Comparison of ENCODE assay signal across 22 cellular contexts in genomic region chr19:1461862-1462261, GRCh38. TPM values are rescaled to one million over a fixed set of nuclear protein-coding genes. Genes with fewer than 3 reads are reported as not detected.
DNase-seq lines count a peak whose midpoint lies in the region; ATAC-seq and TF ChIP-seq lines count a peak whose summit lies in the region.
"Had no signal": no experiment of that assay in that cellular context is flagged by ENCODE, and none has a peak within 500 bp of the region (broad histone marks: within the 10 kb centered on the region; RNA-seq: fewer than 3 reads in every experiment).

No MANE protein-coding gene starts in this region.

- no peak overlapping the region for H3K4me3 ChIP-seq in left ventricle myocardium inferior
- H3K4me3 ChIP-seq: A549; BLaER1 treated with 17β-estradiol and CSF1 and Interleukin-3, amounts not matched to agents 10 nM and 100 nM had no signal

- no peak overlapping the region for H3K4me3 Mint-ChIP-seq in activated naive CD8-positive, alpha-beta T cell treated with anti-CD3 and anti-CD28 coated beads, Interleukin-2, amount 50 U/mL, for 24 hours
- H3K4me3 Mint-ChIP-seq: CD14-positive monocyte; CD4-positive, alpha-beta T cell; CD8-positive, alpha-beta memory T cell had no signal

- CTCF ChIA-PET in RWPE1 (lab: Yijun Ruan, JAX): no interaction called here

- peaks cover 23% of the 10 kb centered on the region for H3K4me1 ChIP-seq in left ventricle myocardium inferior
- H3K4me1 ChIP-seq: A549, BE2C had no signal

- POLR2A ChIA-PET in RWPE1 (lab: Yijun Ruan, JAX; ENCODE audit: low non-redundant PET): no interaction called here

- peaks cover 19% of the 10 kb centered on the region for H3K27me3 Mint-ChIP-seq in activated naive CD8-positive, alpha-beta T cell treated with anti-CD3 and anti-CD28 coated beads, Interleukin-2, amount 50 U/mL, for 24 hours

- peaks cover 13% of the 10 kb centered on the region for H3K36me3 ChIP-seq in left ventricle myocardium inferior

- TF ChIP-seq CTCF in left ventricle myocardium inferior (IDR thresholded peaks at IDR 0.05; ENCODE audit: borderline replicate concordance) (no peak), RWPE1 (conservative IDR thresholded peaks at IDR 0.05; ENCODE audit: low read depth) (no peak)

- no peaks in the 10 kb centered on the region for H3K9me3 Mint-ChIP-seq in activated naive CD8-positive, alpha-beta T cell treated with anti-CD3 and anti-CD28 coated beads, Interleukin-2, amount 50 U/mL, for 24 hours
- H3K9me3 Mint-ChIP-seq: CD4-positive, alpha-beta T cell; CD8-positive, alpha-beta memory T cell had no signal

- H3K4me1 Mint-ChIP-seq in activated naive CD8-positive, alpha-beta T cell treated with anti-CD3 and anti-CD28 coated beads, Interleukin-2, amount 50 U/mL, for 24 hours: no peaks in the 10 kb centered on the region

- no peaks in the 10 kb centered on the region for H3K9me3 ChIP-seq in left ventricle myocardium inferior (replicated peaks)
- H3K9me3 ChIP-seq: A549; BE2C; BLaER1 treated with 17β-estradiol and CSF1 and Interleukin-3, amounts not matched to agents 10 nM and 100 nM had no signal

- DNase-seq in Right ventricle myocardium inferior (ENCODE audit: missing footprints) (peak; percentile 48), left ventricle myocardium inferior (no peak), RWPE1 (ENCODE audit: low spot score) (no peak), cerebellar cortex (ENCODE audit: low spot score) (peak; percentile 65), anterior cingulate cortex (lab: John Stamatoyannopoulos, UW) (no peak)
- DNase-seq in activated naive CD8-positive, alpha-beta T cell treated with anti-CD3 and anti-CD28 coated beads, Interleukin-2, amount 50 U/mL, for 24 hours: no peak
- DNase-seq: 8988T; ACHN; AML-193; BE2C; CD4-positive, alpha-beta T cell; CD8-positive, alpha-beta memory T cell; DMS 273 treated with DMSO at 0.1 percent for 48 hours; DMS79; EL; GF-D8; GOT3; HCEC 1CT had no signal

- peaks cover 49% of the 10 kb centered on the region for H3K27me3 ChIP-seq in left ventricle myocardium inferior (ENCODE audit: low read depth)
- H3K27me3 ChIP-seq: BE2C had no signal

- H3K36me3 Mint-ChIP-seq in activated naive CD8-positive, alpha-beta T cell treated with anti-CD3 and anti-CD28 coated beads, Interleukin-2, amount 50 U/mL, for 24 hours (ENCODE audit: low read depth): no peaks in the 10 kb centered on the region

- H3K27ac ChIP-seq in left ventricle myocardium inferior (replicated peaks) (no peak overlapping the region), RWPE1 (0 out of 2 replicates have a peak overlapping the region, but pooled peaks have one; percentile 10)
- H3K27ac ChIP-seq: A549; BLaER1 treated with 17β-estradiol and CSF1 and Interleukin-3, amounts not matched to agents 10 nM and 100 nM had no signal

- intact Hi-C loops in Right ventricle myocardium inferior (cut with DNase I) (no loop called here), left ventricle myocardium inferior (cut with micrococcal nuclease) (no loop called here)

- H3K27ac Mint-ChIP-seq in activated naive CD8-positive, alpha-beta T cell treated with anti-CD3 and anti-CD28 coated beads, Interleukin-2, amount 50 U/mL, for 24 hours: no peak overlapping the region
- H3K27ac Mint-ChIP-seq: CD4-positive, alpha-beta T cell; CD8-positive, alpha-beta memory T cell had no signal

- no peak for ATAC-seq in Right ventricle myocardium inferior
- ATAC-seq in HG03108 (IDR thresholded peaks at IDR 0.05; ENCODE audit: unreplicated experiment): no peak
- no peak for ATAC-seq in activated naive CD8-positive, alpha-beta T cell treated with anti-CD3 and anti-CD28 coated beads, Interleukin-2, amount 50 U/mL, for 24 hours
- ATAC-seq: A549 had no signal

RNA-seq across cellular contexts. Expression of gene APC2, which starts 11.9 kb away (rescaled TPM):
- 0.14 TPM for total RNA-seq in Right ventricle myocardium inferior
- 0.22 TPM for total RNA-seq in left ventricle myocardium inferior

RNA-seq across cellular contexts. Expression of gene C19orf25, which starts 17.2 kb away (rescaled TPM):
- 21.5 TPM for total RNA-seq in Right ventricle myocardium inferior
- total RNA-seq in left ventricle myocardium inferior: 16.1 TPM

RNA-seq across cellular contexts. Expression of gene RPS15, which starts 23.7 kb away (rescaled TPM):
- total RNA-seq in Right ventricle myocardium inferior (695 TPM), left ventricle myocardium inferior (588 TPM)

RNA-seq across cellular contexts. Expression of gene PCSK4, which starts 28.3 kb away (rescaled TPM):
- total RNA-seq in Right ventricle myocardium inferior: 0.89 TPM
- total RNA-seq in left ventricle myocardium inferior: 1.3 TPM

RNA-seq across cellular contexts. Expression of gene REEP6, which starts 29.1 kb away (rescaled TPM):
- 1.1 TPM for total RNA-seq in Right ventricle myocardium inferior
- 1.9 TPM for total RNA-seq in left ventricle myocardium inferior

Comparison
In these comparisons a context has a peak if more than half of its experiments do, and no peak if none do; other contexts are left out.
1. DNase-seq: peak in Right ventricle myocardium inferior (single experiment) and cerebellar cortex (single experiment); none in left ventricle myocardium inferior (single experiment), RWPE1 (single experiment), anterior cingulate cortex (0 of 58) and activated naive CD8-positive, alpha-beta T cell treated with anti-CD3 and anti-CD28 coated beads, Interleukin-2, amount 50 U/mL, for 24 hours (single experiment).